ENCODE assay signal across 15 cellular contexts in genomic region chr7:6628045-6628444, GRCh38. TPM values are rescaled to one million over a fixed set of nuclear protein-coding genes. Genes with fewer than 3 reads are reported as not detected.
A peak's percentile ranks its signal among the peaks of the same experiment; 100 is the strongest.
DNase-seq lines count a peak whose midpoint lies in the region; ATAC-seq and TF ChIP-seq lines count a peak whose summit lies in the region.
"Had no signal": no experiment of that assay in that cellular context is flagged by ENCODE, and none has a peak within 500 bp of the region (broad histone marks: within the 10 kb centered on the region; RNA-seq: fewer than 3 reads in every experiment).

No MANE protein-coding gene starts in this region.

- TF ChIP-seq CTCF in GM23338 (conservative IDR thresholded peaks at IDR 0.05; ENCODE audit: low read depth in 2 of 2) (peak in 1 of 2 experiments; percentile 39; a peak in 1 of 4 replicates), RWPE2 (IDR thresholded peaks at IDR 0.05; ENCODE audit: poor library complexity, severe bottlenecking) (no peak), esophagus squamous epithelium (IDR thresholded peaks at IDR 0.05) (no peak)

- H3K4me3 ChIP-seq in GM23338 (no peak overlapping the region), RWPE2 (ENCODE audit: severe bottlenecking) (no peak overlapping the region), esophagus squamous epithelium (no peak overlapping the region)
- H3K4me3 ChIP-seq: left lung, PC-9 had no signal

- H3K27ac ChIP-seq in GM23338 (ENCODE audit: low read depth) (no peak overlapping the region), RWPE2 (ENCODE audit: poor library complexity, severe bottlenecking) (no peak overlapping the region), esophagus squamous epithelium (peak overlapping the region; percentile 38 to 78 (median 74))
- H3K27ac ChIP-seq: left lung, PC-9 had no signal

- H3K9me3 ChIP-seq in RWPE2 (ENCODE audit: severe bottlenecking), result peaks cover 1% of the 10 kb centered on the region
- no peaks in the 10 kb centered on the region for H3K9me3 ChIP-seq in esophagus squamous epithelium
- H3K9me3 ChIP-seq: left lung had no signal

- H3K36me3 ChIP-seq in GM23338 (ENCODE audit: insufficient read depth) (no peaks in the 10 kb centered on the region), RWPE2 (ENCODE audit: low read depth) (no peaks in the 10 kb centered on the region), esophagus squamous epithelium (peaks cover 0 to 10% (median 0%) of the 10 kb centered on the region in 3 donors)

- ATAC-seq in GM23338 (peak; percentile 47; the same call in 2 of the 3 replicates), RWPE2 (ENCODE audit: low read depth) (peak; percentile 64), GM19463 (IDR thresholded peaks at IDR 0.05; ENCODE audit: unreplicated experiment) (no peak), HG02610 (IDR thresholded peaks at IDR 0.05; ENCODE audit: unreplicated experiment) (no peak)
- ATAC-seq: activated CD8-positive, alpha-beta T cell treated with anti-CD3 and anti-CD28 coated beads for 36 hours; left lung had no signal

- intact Hi-C loops in esophagus squamous epithelium (cut with DNase I), result no loop called here

- DNase-seq in GM23338 (ENCODE audit: low spot score), result no peak
- peak; percentile 73 for DNase-seq in NCI-H1694 treated with DMSO at 0.1 percent for 48 hours (lab: John Stamatoyannopoulos, UW)
- DNase-seq in RWPE2 (ENCODE audit: low spot score), result no peak
- no peak for DNase-seq in esophagus squamous epithelium (lab: John Stamatoyannopoulos, UW)
- no peak for DNase-seq in NK-92 treated with Interleukin-12 subunit alpha and Interleukin-12 subunit beta, amount 100 ng/mL, for 24 hours (lab: John Stamatoyannopoulos, UW)
- DNase-seq: activated CD8-positive, alpha-beta T cell treated with anti-CD3 and anti-CD28 coated beads for 36 hours; effector CD8-positive, alpha-beta T cell; H7; left lung; NCI-H446; PC-9; stimulated activated CD4-positive, alpha-beta T cell treated with anti-CD3 and anti-CD28 coated beads, Interleukin-2, amount 100 ng/mL, for 48 hours; substantia nigra had no signal

- no peaks in the 10 kb centered on the region for H3F3A ChIP-seq in GM23338 (replicated peaks; ENCODE audit: low read depth)

- 33 to 62% methylated on average over 1 to 6 of the region's 6 CpGs for WGBS in esophagus squamous epithelium, 2 donors

- H4K20me1 ChIP-seq in GM23338 (replicated peaks; ENCODE audit: insufficient read depth), result no peaks in the 10 kb centered on the region

- no peaks in the 10 kb centered on the region for H3K9me3 Mint-ChIP-seq in GM23338
- H3K9me3 Mint-ChIP-seq: activated CD8-positive, alpha-beta T cell treated with anti-CD3 and anti-CD28 coated beads for 36 hours had no signal

- H3K27me3 ChIP-seq in GM23338 (ENCODE audit: insufficient read depth), result no peaks in the 10 kb centered on the region
- no peaks in the 10 kb centered on the region for H3K27me3 ChIP-seq in RWPE2 (ENCODE audit: insufficient read depth, poor library complexity, severe bottlenecking)
- H3K27me3 ChIP-seq in esophagus squamous epithelium, result no peaks in the 10 kb centered on the region
- H3K27me3 ChIP-seq: left lung had no signal

- H3K9me2 ChIP-seq in GM23338 (ENCODE audit: insufficient read depth), result no peaks in the 10 kb centered on the region

- H3K4me1 Mint-ChIP-seq in GM23338, result no peaks in the 10 kb centered on the region; the same call in 2 of the 3 replicates

- no peak overlapping the region for H3K4me3 Mint-ChIP-seq in GM23338
- H3K4me3 Mint-ChIP-seq: activated CD8-positive, alpha-beta T cell treated with anti-CD3 and anti-CD28 coated beads for 36 hours had no signal

- no peak for TF ChIP-seq POLR2A in esophagus squamous epithelium (IDR thresholded peaks at IDR 0.05)

- no peak overlapping the region for H3K4me2 ChIP-seq in GM23338
- H3K4me2 ChIP-seq: PC-9 had no signal

- H2AFZ ChIP-seq in GM23338, result no peak overlapping the region
- H2AFZ ChIP-seq: PC-9 had no signal

- H3K79me2 ChIP-seq in GM23338 (replicated peaks; ENCODE audit: insufficient read depth), result no peaks in the 10 kb centered on the region

- H3K27ac Mint-ChIP-seq in GM23338, result no peak overlapping the region
- H3K27ac Mint-ChIP-seq: activated CD8-positive, alpha-beta T cell treated with anti-CD3 and anti-CD28 coated beads for 36 hours had no signal

- H3K36me3 Mint-ChIP-seq in GM23338 (ENCODE audit: low read depth), result peaks cover 6% of the 10 kb centered on the region

- peaks cover 2% of the 10 kb centered on the region for H3K27me3 Mint-ChIP-seq in GM23338 (ENCODE audit: insufficient read depth, low read depth, poor library complexity)
- H3K27me3 Mint-ChIP-seq: activated CD8-positive, alpha-beta T cell treated with anti-CD3 and anti-CD28 coated beads for 36 hours had no signal

- H3K4me1 ChIP-seq in GM23338 (ENCODE audit: insufficient read depth), result no peaks in the 10 kb centered on the region
- no peaks in the 10 kb centered on the region for H3K4me1 ChIP-seq in RWPE2 (ENCODE audit: insufficient read depth, poor library complexity, severe bottlenecking)
- peaks cover 6 to 46% (median 14%) of the 10 kb centered on the region in 3 donors for H3K4me1 ChIP-seq in esophagus squamous epithelium
- H3K4me1 ChIP-seq: left lung had no signal

TF ChIP-seq in GM23338, 12 proteins besides CTCF, POLR2A, EP300 and RAD21 (continues in another document):
- TF ChIP-seq STAT1 (IDR thresholded peaks at IDR 0.05; ENCODE audit: unreplicated experiment) (no peak), ZNF114 (CRISPR knock-in tag; IDR thresholded peaks at IDR 0.05) (no peak), REST (IDR thresholded peaks at IDR 0.05; ENCODE audit: unreplicated experiment) (no peak), JUNB (IDR thresholded peaks at IDR 0.05; ENCODE audit: unreplicated experiment) (no peak), NANOG (IDR thresholded peaks at IDR 0.05; ENCODE audit: borderline replicate concordance) (no peak), EZH2phosphoT487 (IDR thresholded peaks at IDR 0.05; ENCODE audit: unreplicated experiment) (no peak), EZH2 (IDR thresholded peaks at IDR 0.05; ENCODE audit: low read depth, unreplicated experiment) (no peak)

RNA-seq across cellular contexts. Expression of gene ZNF316, which starts 9.1 kb away (rescaled TPM):
- 13.2 and 17.4 TPM in 2 replicates for total RNA-seq in GM23338 (2014; rRNA removed; shearing (Covaris generic))
- polyA plus RNA-seq in GM23338 (2016; fragmentation: Nextera tagmentation; extraction: Ambion mirVana), result 1.1 and 1.2 TPM in 2 replicates
- total RNA-seq in esophagus squamous epithelium, result 10 to 100 TPM; 11.9 to 27.8 (median 20.4) TPM

RNA-seq across cellular contexts. Expression of gene ZNF853, which starts 12.6 kb away (rescaled TPM):
- total RNA-seq in GM23338 (2014; rRNA removed; shearing (Covaris generic)), result 8.9 and 9.8 TPM in 2 replicates
- polyA plus RNA-seq in GM23338 (2016; fragmentation: Nextera tagmentation; extraction: Ambion mirVana), result 0.32 and 0.78 TPM in 2 replicates
- 1 to 10 TPM in 3 of 4 donors, under 1 TPM in 1; 0.61 to 9.3 (median 2.1) TPM for total RNA-seq in esophagus squamous epithelium

RNA-seq across cellular contexts. Expression of gene INTS15, which starts 38.2 kb away (rescaled TPM):
- 27.0 and 30.6 TPM in 2 replicates for total RNA-seq in GM23338 (2014; rRNA removed; shearing (Covaris generic))
- 7.0 and 8.1 TPM in 2 replicates for polyA plus RNA-seq in GM23338 (2016; fragmentation: Nextera tagmentation; extraction: Ambion mirVana)
- 10 to 100 TPM in 3 of 4 donors, 1 to 10 TPM in 1; 9.2 to 21.9 (median 14.8) TPM for total RNA-seq in esophagus squamous epithelium

RNA-seq across cellular contexts. Expression of gene ZDHHC4, which starts 50.8 kb away (rescaled TPM):
- 58.9 and 64.5 TPM in 2 replicates for total RNA-seq in GM23338 (2014; rRNA removed; shearing (Covaris generic))
- 31.2 and 32.5 TPM in 2 replicates for polyA plus RNA-seq in GM23338 (2016; fragmentation: Nextera tagmentation; extraction: Ambion mirVana)
- total RNA-seq in esophagus squamous epithelium, result 10 to 100 TPM in 3 of 4 donors, 1 to 10 TPM in 1; 9.4 to 29.4 (median 23.0) TPM

Comparison
In these comparisons a context has a peak if more than half of its experiments do, and no peak if none do; other contexts are left out.
1. ATAC-seq: peak in GM23338 (single experiment) and RWPE2 (single experiment); none in GM19463 (single experiment) and HG02610 (single experiment).
2. H3K27ac ChIP-seq: peak in esophagus squamous epithelium (4 of 4); none in GM23338 (single experiment) and RWPE2 (single experiment).